ENCODE assay signal across 11 cellular contexts in genomic region chr13:50989476-50989875, GRCh38.
DNase-seq lines count a peak whose midpoint lies in the region; ATAC-seq and TF ChIP-seq lines count a peak whose summit lies in the region.
"Had no signal": no experiment of that assay in that cellular context is flagged by ENCODE, and none has a peak within 500 bp of the region (broad histone marks: within the 10 kb centered on the region; RNA-seq: fewer than 3 reads in every experiment).

No MANE protein-coding gene starts in this region.

- H3K9ac ChIP-seq in HCT116 (ENCODE audit: low read length) (no peak overlapping the region), PC-3 (ENCODE audit: low read length) (no peak overlapping the region)

- H3F3A ChIP-seq in PC-3 (ENCODE audit: low read length, unreplicated experiment), result no peaks in the 10 kb centered on the region

- H3K27me3 Mint-ChIP-seq in progenitor cell of endocrine pancreas, result peaks cover 14% of the 10 kb centered on the region

- H3K9me3 ChIP-seq in HCT116 (ENCODE audit: control insufficient read depth in 1 of 2, insufficient read depth in 1 of 2, low read depth in 1 of 2, low read length in 2 of 2) (no peaks in the 10 kb centered on the region), PC-3 (ENCODE audit: low read length) (no peaks in the 10 kb centered on the region)

- no peak overlapping the region for H3K4me2 ChIP-seq in HCT116 (ENCODE audit: low read length)
- H3K4me2 ChIP-seq in PC-3 (ENCODE audit: low read length), result no peak overlapping the region
- H3K4me2 ChIP-seq: PC-9 had no signal

- H4K20me1 ChIP-seq in HCT116 (ENCODE audit: insufficient read depth) (no peaks in the 10 kb centered on the region), PC-3 (ENCODE audit: low read length) (no peaks in the 10 kb centered on the region)

- CTCF ChIA-PET in HCT116 (lab: Charles Lee) (no interaction called here), PC-3 (lab: Charles Lee) (no interaction called here)

- no peaks in the 10 kb centered on the region for H3K27me3 ChIP-seq in HCT116 (ENCODE audit: insufficient read depth, low read length)
- H3K27me3 ChIP-seq in PC-3 (ENCODE audit: low read length), result no peaks in the 10 kb centered on the region
- no peaks in the 10 kb centered on the region for H3K27me3 ChIP-seq in foreskin keratinocyte

- ATAC-seq in HCT116 (peak; percentile 57), PC-3 (peak; percentile 43; the same call in 1 of the 2 replicates), foreskin keratinocyte (no peak), HG03432 (IDR thresholded peaks at IDR 0.05; ENCODE audit: unreplicated experiment) (no peak), HG03469 (IDR thresholded peaks at IDR 0.05; ENCODE audit: unreplicated experiment) (no peak)

- BruUV-seq in HCT116 (replicated peaks; lab: Mats Ljungman, UMichigan) (no TSS peak), PC-3 (replicated peaks; lab: Mats Ljungman, UMichigan) (no TSS peak)

- intact Hi-C loops in HCT116 (cut with micrococcal nuclease), result no loop called here
- intact Hi-C loops in PC-3 (cut with micrococcal nuclease), result no loop called here

- DNase-seq in HCT116 (ENCODE audit: low read depth, low spot score) (no peak), PC-3 (peak; percentile 16), foreskin keratinocyte (no peak), progenitor cell of endocrine pancreas (ENCODE audit: low spot score, unreplicated experiment) (no peak), KG1 (lab: John Stamatoyannopoulos, UW) (no peak)
- no peak for DNase-seq in stimulated activated CD4-positive, alpha-beta T cell treated with anti-CD3 and anti-CD28 coated beads, Interleukin-4, amount 100 ng/mL, for 1 hour
- DNase-seq: activated CD8-positive, alpha-beta memory T cell treated with anti-CD3 and anti-CD28 coated beads for 24 hours; PC-9 had no signal

- no peak overlapping the region for H2AFZ ChIP-seq in HCT116 (ENCODE audit: low read depth, low read length, poor library complexity, severe bottlenecking)
- no peak overlapping the region for H2AFZ ChIP-seq in PC-3 (ENCODE audit: low read length)
- H2AFZ ChIP-seq: PC-9 had no signal

- TF ChIP-seq RAD21 in HCT116 (IDR thresholded peaks at IDR 0.05; ENCODE audit: low read depth), result peak; percentile 20; the same call in 1 of the 2 replicates

- H3K36me3 Mint-ChIP-seq in progenitor cell of endocrine pancreas (ENCODE audit: insufficient read depth), result peaks cover 3% of the 10 kb centered on the region

- no peak overlapping the region for H3K4me3 Mint-ChIP-seq in progenitor cell of endocrine pancreas (ENCODE audit: low read depth)

- H3K27ac Mint-ChIP-seq in progenitor cell of endocrine pancreas, result no peak overlapping the region

- peaks cover 17% of the 10 kb centered on the region for H3K4me1 Mint-ChIP-seq in progenitor cell of endocrine pancreas (ENCODE audit: low read depth)

- no peak for TF ChIP-seq POLR2A in HCT116 (IDR thresholded peaks at IDR 0.05; ENCODE audit: borderline replicate concordance, extremely low read depth, insufficient read depth, insufficient read length)

- RAD21 ChIA-PET in HCT116 (lab: Charles Lee; ENCODE audit: low non-redundant PET in 1 of 2, low total read pairs in 2 of 2, uncharacterized antibody in 2 of 2, unreplicated experiment in 2 of 2), result no interaction called here

- no peaks in the 10 kb centered on the region for H3K79me2 ChIP-seq in HCT116 (ENCODE audit: insufficient read depth, low read length)
- H3K79me2 ChIP-seq in PC-3 (ENCODE audit: low read length), result no peaks in the 10 kb centered on the region

- TF ChIP-seq CTCF in HCT116 (IDR thresholded peaks at IDR 0.05 in 2 of 3, conservative IDR thresholded peaks at IDR 0.05 in 1 of 3; ENCODE audit: borderline replicate concordance in 1 of 3, insufficient read depth in 1 of 3, low read depth in 2 of 3, low read length in 2 of 3) (peak in 2 of 3 experiments; percentile 9 to 24; a peak in 1 of 6 replicates), PC-3 (conservative IDR thresholded peaks at IDR 0.05; ENCODE audit: low read depth, low read length) (peak; percentile 43), foreskin keratinocyte (conservative IDR thresholded peaks at IDR 0.05) (peak; percentile 35), progenitor cell of endocrine pancreas (IDR thresholded peaks at IDR 0.05; ENCODE audit: unreplicated experiment) (peak; percentile 27)

- no peak overlapping the region for H3K4me3 ChIP-seq in HCT116 (replicated peaks in 1 of 2; ENCODE audit: low read depth in 1 of 2, low read length in 2 of 2)
- no peak overlapping the region for H3K4me3 ChIP-seq in PC-3 (ENCODE audit: low read length)
- H3K4me3 ChIP-seq: PC-9, skin epidermis had no signal

- H3K9me2 ChIP-seq in HCT116 (ENCODE audit: insufficient read depth), result no peaks in the 10 kb centered on the region
- H3K9me2 ChIP-seq in PC-3 (replicated peaks; ENCODE audit: low read length), result no peaks in the 10 kb centered on the region

- no peaks in the 10 kb centered on the region for H3K36me3 ChIP-seq in HCT116 (ENCODE audit: control insufficient read depth in 1 of 2, insufficient read depth in 2 of 2, low read length in 2 of 2)
- no peaks in the 10 kb centered on the region for H3K36me3 ChIP-seq in PC-3 (ENCODE audit: low read depth, low read length)

- POLR2A ChIA-PET in HCT116 (lab: Charles Lee), result no interaction called here
- POLR2A ChIA-PET in PC-3 (lab: Charles Lee; ENCODE audit: unreplicated experiment), result no interaction called here

- H3K4me1 ChIP-seq in HCT116 (ENCODE audit: control insufficient read depth in 1 of 2, insufficient read depth in 2 of 2, low read length in 2 of 2) (no peaks in the 10 kb centered on the region), PC-3 (ENCODE audit: insufficient read depth, low read length) (no peaks in the 10 kb centered on the region), foreskin keratinocyte (no peaks in the 10 kb centered on the region)

- H3K9me3 Mint-ChIP-seq in progenitor cell of endocrine pancreas (ENCODE audit: low read depth), result peaks cover 3% of the 10 kb centered on the region

- H3K27ac ChIP-seq in HCT116 (ENCODE audit: low read depth, low read length) (no peak overlapping the region), PC-3 (ENCODE audit: low read length) (no peak overlapping the region), foreskin keratinocyte (no peak overlapping the region)
- H3K27ac ChIP-seq: PC-9, skin epidermis had no signal

TF ChIP-seq in HCT116, 20 proteins besides CTCF, POLR2A, EP300 and RAD21:
- TF ChIP-seq EZH2 (IDR thresholded peaks at IDR 0.05), result no peak

Comparison
In these comparisons a context has a peak if more than half of its experiments do, and no peak if none do; other contexts are left out.
1. ATAC-seq: peak in HCT116 (single experiment) and PC-3 (single experiment); none in foreskin keratinocyte (single experiment), HG03432 (single experiment) and HG03469 (single experiment).
2. Peak in every context shown above with its lines, with median percentiles within 50 percentile points of each other: CTCF ChIP-seq.